In genomic region chr14:54712371-54712998, GRCh38 we compare ENCODE assay signal across 11 cellular contexts.
DNase-seq lines count a peak whose midpoint lies in the region; ATAC-seq and TF ChIP-seq lines count a peak whose summit lies in the region.
"Had no signal": no experiment of that assay in that cellular context is flagged by ENCODE, and none has a peak within 500 bp of the region (broad histone marks: within the 10 kb centered on the region; RNA-seq: fewer than 3 reads in every experiment).

No MANE protein-coding gene starts in this region.

- H3K9me3 Mint-ChIP-seq in GM23338: no peaks in the 10 kb centered on the region
- H3K9me3 Mint-ChIP-seq in activated naive CD8-positive, alpha-beta T cell treated with anti-CD3 and anti-CD28 coated beads, Interleukin-2, amount 10 ng/mL, durations not matched to agents 7 days and 5 days: peaks cover 3% of the 10 kb centered on the region

- no peaks in the 10 kb centered on the region for H3K79me2 ChIP-seq in GM23338 (replicated peaks; ENCODE audit: insufficient read depth)

- H3K4me2 ChIP-seq in GM23338: no peak overlapping the region

- no peak for TF ChIP-seq POLR2A in stomach (IDR thresholded peaks at IDR 0.05)

- H3K4me1 ChIP-seq in GM23338 (ENCODE audit: insufficient read depth) (no peaks in the 10 kb centered on the region), right cardiac atrium (ENCODE audit: control insufficient read depth, insufficient read depth, low read length) (peaks cover 21% of the 10 kb centered on the region), stomach (peaks cover 4 to 32% (median 17%) of the 10 kb centered on the region in 4 donors)

- H3K9me3 ChIP-seq in right cardiac atrium (ENCODE audit: control insufficient read depth, low read length): no peaks in the 10 kb centered on the region
- H3K9me3 ChIP-seq in stomach: no peaks in the 10 kb centered on the region

- H3K4me1 Mint-ChIP-seq in GM23338: peaks cover 4% of the 10 kb centered on the region; the same call in 2 of the 3 replicates
- H3K4me1 Mint-ChIP-seq in activated naive CD8-positive, alpha-beta T cell treated with anti-CD3 and anti-CD28 coated beads, Interleukin-2, amount 10 ng/mL, durations not matched to agents 7 days and 5 days: peaks cover 23% of the 10 kb centered on the region

- TF ChIP-seq EP300 in stomach (IDR thresholded peaks at IDR 0.05): no peak

- no peak for DNase-seq in GM23338 (ENCODE audit: low spot score)
- DNase-seq in activated naive CD8-positive, alpha-beta T cell treated with anti-CD3 and anti-CD28 coated beads, Interleukin-2, amount 10 ng/mL, durations not matched to agents 7 days and 5 days: no peak
- no peak for DNase-seq in right cardiac atrium
- DNase-seq in stomach: no peak
- no peak for DNase-seq in stimulated activated CD4-positive, alpha-beta T cell treated with anti-CD3 and anti-CD28 coated beads, Interleukin-15, amount 100 ng/mL, for 24 hours
- DNase-seq in NCI-H1417 (lab: John Stamatoyannopoulos, UW): no peak
- DNase-seq: NCI-H1092 had no signal

- intact Hi-C loops in right cardiac atrium (cut with DNase I) (no loop called here), stomach (cut with DNase I; ENCODE audit: low total_unique reads) (no loop called here)

- H3K27me3 ChIP-seq in GM23338 (ENCODE audit: insufficient read depth) (no peaks in the 10 kb centered on the region), right cardiac atrium (ENCODE audit: control insufficient read depth, insufficient read depth) (no peaks in the 10 kb centered on the region), stomach (no peaks in the 10 kb centered on the region)

- H3K36me3 ChIP-seq in GM23338 (ENCODE audit: insufficient read depth) (no peaks in the 10 kb centered on the region), stomach (no peaks in the 10 kb centered on the region)

- 0 out of 2 replicates have a peak overlapping the region, but pooled peaks have one; percentile 11 for H3K27ac Mint-ChIP-seq in GM23338
- peak overlapping the region; percentile 83 for H3K27ac Mint-ChIP-seq in activated naive CD8-positive, alpha-beta T cell treated with anti-CD3 and anti-CD28 coated beads, Interleukin-2, amount 10 ng/mL, durations not matched to agents 7 days and 5 days

- POLR2A ChIA-PET in activated naive CD8-positive, alpha-beta T cell treated with anti-CD3 and anti-CD28 coated beads, Interleukin-2, amount 10 ng/mL, durations not matched to agents 7 days and 5 days (lab: Charles Lee): interaction anchor here (0.8 to 2.6 kb wide), 3 partner anchors 15 to 147 kb away, joined by 3 to 7 read pairs (median 3); no protein-coding TSS in a partner anchor

- no peaks in the 10 kb centered on the region for H4K20me1 ChIP-seq in GM23338 (replicated peaks; ENCODE audit: insufficient read depth)

- H3K4me3 ChIP-seq in GM23338 (no peak overlapping the region), right cardiac atrium (ENCODE audit: low read length) (no peak overlapping the region), stomach (no peak overlapping the region)

- H3K4me3 Mint-ChIP-seq in GM23338: no peak overlapping the region
- peak overlapping the region; percentile 59 for H3K4me3 Mint-ChIP-seq in activated naive CD8-positive, alpha-beta T cell treated with anti-CD3 and anti-CD28 coated beads, Interleukin-2, amount 10 ng/mL, durations not matched to agents 7 days and 5 days

- no peaks in the 10 kb centered on the region for H3K36me3 Mint-ChIP-seq in GM23338 (ENCODE audit: low read depth)
- H3K36me3 Mint-ChIP-seq in activated naive CD8-positive, alpha-beta T cell treated with anti-CD3 and anti-CD28 coated beads, Interleukin-2, amount 10 ng/mL, durations not matched to agents 7 days and 5 days: peaks cover 11% of the 10 kb centered on the region

- peaks cover 2% of the 10 kb centered on the region for H3K27me3 Mint-ChIP-seq in GM23338 (ENCODE audit: insufficient read depth, low read depth, poor library complexity)
- H3K27me3 Mint-ChIP-seq in activated naive CD8-positive, alpha-beta T cell treated with anti-CD3 and anti-CD28 coated beads, Interleukin-2, amount 10 ng/mL, durations not matched to agents 7 days and 5 days: peaks cover 10% of the 10 kb centered on the region

- no peaks in the 10 kb centered on the region; the same call in 1 of the 2 replicates for H3K9me2 ChIP-seq in GM23338 (ENCODE audit: insufficient read depth)

- no peak for ATAC-seq in GM23338
- ATAC-seq in activated naive CD8-positive, alpha-beta T cell treated with anti-CD3 and anti-CD28 coated beads, Interleukin-2, amount 10 ng/mL, durations not matched to agents 7 days and 5 days (ENCODE audit: low read depth): no peak
- peak; percentile 61 to 64 for ATAC-seq in right cardiac atrium
- ATAC-seq in HG03025 (IDR thresholded peaks at IDR 0.05; ENCODE audit: low FRiP score, unreplicated experiment): no peak
- ATAC-seq in GM21447 (IDR thresholded peaks at IDR 0.05; ENCODE audit: unreplicated experiment): no peak
- ATAC-seq: left lobe of liver had no signal

- TF ChIP-seq CTCF in GM23338 (conservative IDR thresholded peaks at IDR 0.05; ENCODE audit: low read depth in 2 of 2) (no peak), stomach (IDR thresholded peaks at IDR 0.05) (no peak)

- H3K27ac ChIP-seq in GM23338 (ENCODE audit: low read depth) (no peak overlapping the region), right cardiac atrium (ENCODE audit: low read length) (peak overlapping the region; percentile 61), stomach (peak overlapping the region in 4 of 5 donors; percentile 56 to 75 (median 68))
- H3K27ac ChIP-seq: RWPE1 had no signal

- 15% methylated on average over 4 of the region's 4 CpGs for WGBS in right cardiac atrium
- 39 to 76% (median 57%) methylated on average over 4 of the region's 4 CpGs for WGBS in stomach, 5 donors

- no peak overlapping the region for H2AFZ ChIP-seq in GM23338

- H3F3A ChIP-seq in GM23338 (replicated peaks; ENCODE audit: low read depth): no peaks in the 10 kb centered on the region

TF ChIP-seq in GM23338, 12 proteins besides CTCF, POLR2A, EP300 and RAD21 (continues in another document):
- TF ChIP-seq, protein P1, sequence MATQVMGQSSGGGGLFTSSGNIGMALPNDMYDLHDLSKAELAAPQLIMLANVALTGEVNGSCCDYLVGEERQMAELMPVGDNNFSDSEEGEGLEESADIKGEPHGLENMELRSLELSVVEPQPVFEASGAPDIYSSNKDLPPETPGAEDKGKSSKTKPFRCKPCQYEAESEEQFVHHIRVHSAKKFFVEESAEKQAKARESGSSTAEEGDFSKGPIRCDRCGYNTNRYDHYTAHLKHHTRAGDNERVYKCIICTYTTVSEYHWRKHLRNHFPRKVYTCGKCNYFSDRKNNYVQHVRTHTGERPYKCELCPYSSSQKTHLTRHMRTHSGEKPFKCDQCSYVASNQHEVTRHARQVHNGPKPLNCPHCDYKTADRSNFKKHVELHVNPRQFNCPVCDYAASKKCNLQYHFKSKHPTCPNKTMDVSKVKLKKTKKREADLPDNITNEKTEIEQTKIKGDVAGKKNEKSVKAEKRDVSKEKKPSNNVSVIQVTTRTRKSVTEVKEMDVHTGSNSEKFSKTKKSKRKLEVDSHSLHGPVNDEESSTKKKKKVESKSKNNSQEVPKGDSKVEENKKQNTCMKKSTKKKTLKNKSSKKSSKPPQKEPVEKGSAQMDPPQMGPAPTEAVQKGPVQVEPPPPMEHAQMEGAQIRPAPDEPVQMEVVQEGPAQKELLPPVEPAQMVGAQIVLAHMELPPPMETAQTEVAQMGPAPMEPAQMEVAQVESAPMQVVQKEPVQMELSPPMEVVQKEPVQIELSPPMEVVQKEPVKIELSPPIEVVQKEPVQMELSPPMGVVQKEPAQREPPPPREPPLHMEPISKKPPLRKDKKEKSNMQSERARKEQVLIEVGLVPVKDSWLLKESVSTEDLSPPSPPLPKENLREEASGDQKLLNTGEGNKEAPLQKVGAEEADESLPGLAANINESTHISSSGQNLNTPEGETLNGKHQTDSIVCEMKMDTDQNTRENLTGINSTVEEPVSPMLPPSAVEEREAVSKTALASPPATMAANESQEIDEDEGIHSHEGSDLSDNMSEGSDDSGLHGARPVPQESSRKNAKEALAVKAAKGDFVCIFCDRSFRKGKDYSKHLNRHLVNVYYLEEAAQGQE (IDR thresholded peaks at IDR 0.05; ENCODE audit: unreplicated experiment): no peak
- TF ChIP-seq STAT1 (IDR thresholded peaks at IDR 0.05; ENCODE audit: unreplicated experiment): no peak
- no peak for TF ChIP-seq NANOG (IDR thresholded peaks at IDR 0.05; ENCODE audit: borderline replicate concordance)
- TF ChIP-seq CREB1 (CRISPR knock-in tag; IDR thresholded peaks at IDR 0.05; ENCODE audit: low read depth): no peak
- TF ChIP-seq EZH2 (IDR thresholded peaks at IDR 0.05; ENCODE audit: low read depth, unreplicated experiment): no peak
- TF ChIP-seq ETS1 (IDR thresholded peaks at IDR 0.05): no peak
- TF ChIP-seq JUNB (IDR thresholded peaks at IDR 0.05; ENCODE audit: unreplicated experiment): no peak
- no peak for TF ChIP-seq ZNF114 (CRISPR knock-in tag; IDR thresholded peaks at IDR 0.05)
- no peak for TF ChIP-seq ZNF331 (CRISPR knock-in tag; IDR thresholded peaks at IDR 0.05; ENCODE audit: low read depth)
- TF ChIP-seq EZH2phosphoT487 (IDR thresholded peaks at IDR 0.05; ENCODE audit: unreplicated experiment): no peak

Comparison
In these comparisons a context has a peak if more than half of its experiments do, and no peak if none do; other contexts are left out.
1. ATAC-seq: peak in right cardiac atrium (2 of 2); none in GM23338 (single experiment), activated naive CD8-positive, alpha-beta T cell treated with anti-CD3 and anti-CD28 coated beads, Interleukin-2, amount 10 ng/mL, durations not matched to agents 7 days and 5 days (single experiment), HG03025 (single experiment) and GM21447 (single experiment).